Comparison of ENCODE assay signal across 8 cellular contexts in genomic region chr10:93413252-93413689, GRCh38.
A peak's percentile ranks its signal among the peaks of the same experiment; 100 is the strongest.
DNase-seq lines count a peak whose midpoint lies in the region; ATAC-seq, FAIRE-seq and TF ChIP-seq lines count a peak whose summit lies in the region.

No MANE protein-coding gene starts in this region.

- H2AFZ ChIP-seq in GM23338 (peak overlapping the region; percentile 86; the same call in 1 of the 2 replicates), endothelial cell of umbilical vein (ENCODE audit: low read depth, low read length) (no peak overlapping the region)

- intact Hi-C loops in endothelial cell of umbilical vein (cut with micrococcal nuclease): loop anchor here (1.0 to 2.0 kb wide), 5 partner anchors 9 to 69 kb away; partner anchors contain the start of gene MYOF

- no peak overlapping the region for H3K9ac ChIP-seq in endothelial cell of umbilical vein (replicated peaks; ENCODE audit: extremely low read depth, insufficient read depth, low read length)

- no peak overlapping the region for H3K27ac ChIP-seq in GM23338 (ENCODE audit: low read depth)
- peak overlapping the region; percentile 49 for H3K27ac ChIP-seq in endothelial cell of umbilical vein (ENCODE audit: insufficient read depth, low read depth, low read length)
- peak overlapping the region in 19 of 21 experiments; percentile 22 to 87 (median 64) for H3K27ac ChIP-seq in skin epidermis

- no peaks in the 10 kb centered on the region; the same call in 2 of the 3 replicates for H3K36me3 Mint-ChIP-seq in GM23338 (ENCODE audit: low read depth)

- POLR2A ChIA-PET in endothelial cell of umbilical vein (lab: Charles Lee): interaction anchor here (0.5 kb wide), 1 partner anchor 83 kb away, joined by 7 read pairs; no protein-coding TSS in a partner anchor

- H3K36me3 ChIP-seq in GM23338 (ENCODE audit: insufficient read depth) (no peaks in the 10 kb centered on the region), endothelial cell of umbilical vein (ENCODE audit: control insufficient read depth in 2 of 2, extremely low read depth in 1 of 2, insufficient read depth in 2 of 2, low read length in 2 of 2) (peaks cover 18 to 22% of the 10 kb centered on the region in 2 experiments)

- no peak overlapping the region for H3K4me3 ChIP-seq in GM23338
- no peak overlapping the region for H3K4me3 ChIP-seq in endothelial cell of umbilical vein (replicated peaks in 1 of 3; ENCODE audit: insufficient read depth in 1 of 3, low read depth in 1 of 3, low read length in 3 of 3)
- H3K4me3 ChIP-seq in skin epidermis: no peak overlapping the region

- FAIRE-seq in endothelial cell of umbilical vein (lab: Jason Lieb, UNC): peak; percentile 97

- CTCF ChIA-PET in endothelial cell of umbilical vein (lab: Charles Lee): interaction anchor here (0.7 to 3.6 kb wide), 10 partner anchors 9 to 75 kb away, joined by 3 to 23 read pairs (median 4); partner anchors contain the start of gene MYOF

- BruUV-seq in endothelial cell of umbilical vein (replicated peaks; lab: Mats Ljungman, UMichigan): no TSS peak

- peaks cover 8% of the 10 kb centered on the region; the same call in 2 of the 3 replicates for H3K9me3 Mint-ChIP-seq in GM23338

- H3F3A ChIP-seq in GM23338 (replicated peaks; ENCODE audit: low read depth): no peaks in the 10 kb centered on the region

- H3K9me3 ChIP-seq in endothelial cell of umbilical vein (replicated peaks; ENCODE audit: control insufficient read depth, insufficient read depth, low read length): no peaks in the 10 kb centered on the region

- H4K20me1 ChIP-seq in GM23338 (replicated peaks; ENCODE audit: insufficient read depth) (no peaks in the 10 kb centered on the region), endothelial cell of umbilical vein (replicated peaks; ENCODE audit: control insufficient read depth, extremely low read depth, insufficient read depth, low read length) (no peaks in the 10 kb centered on the region)

- H3K4me2 ChIP-seq in GM23338 (no peak overlapping the region), endothelial cell of umbilical vein (ENCODE audit: insufficient read depth, low read length) (peak overlapping the region; percentile 5)

- H3K27me3 Mint-ChIP-seq in GM23338 (ENCODE audit: insufficient read depth, low read depth, poor library complexity): peaks cover 4% of the 10 kb centered on the region

- H3K4me1 ChIP-seq in GM23338 (ENCODE audit: insufficient read depth): 0 out of 2 replicates have a peak, but pooled peaks cover 2% of the 10 kb centered on the region
- H3K4me1 ChIP-seq in endothelial cell of umbilical vein (ENCODE audit: control insufficient read depth, extremely low read depth, insufficient read depth, low read length): peaks cover 28% of the 10 kb centered on the region

- H3K9me1 ChIP-seq in endothelial cell of umbilical vein (replicated peaks; ENCODE audit: control insufficient read depth, extremely low read depth, insufficient read depth, low read length): no peaks in the 10 kb centered on the region

- no peaks in the 10 kb centered on the region for H3K27me3 ChIP-seq in GM23338 (ENCODE audit: insufficient read depth)
- H3K27me3 ChIP-seq in endothelial cell of umbilical vein (ENCODE audit: control insufficient read depth in 2 of 2, insufficient read depth in 2 of 2, low read length in 2 of 2): no peaks in the 10 kb centered on the region

- H3K79me2 ChIP-seq in GM23338 (replicated peaks; ENCODE audit: insufficient read depth) (no peaks in the 10 kb centered on the region), endothelial cell of umbilical vein (ENCODE audit: control insufficient read depth, insufficient read depth, low read length) (peaks cover 27% of the 10 kb centered on the region)

- H3K27ac Mint-ChIP-seq in GM23338: no peak overlapping the region

- DNase-seq in GM23338 (ENCODE audit: low spot score) (no peak), T-helper 9 cell (peak; percentile 4), endothelial cell of umbilical vein (ENCODE audit: low read depth, low spot score) (peak; percentile 65), NCI-H2171 (lab: John Stamatoyannopoulos, UW) (no peak), RKO (ENCODE audit: low spot score) (no peak)

- dilution Hi-C loops in endothelial cell of umbilical vein (cut with MboI; ENCODE audit: extremely low pct_ligation_motif_present, low sequenced_read_pairs): no loop called here

- peaks cover 2% of the 10 kb centered on the region; the same call in 1 of the 3 replicates for H3K4me1 Mint-ChIP-seq in GM23338

- H3K4me3 Mint-ChIP-seq in GM23338: no peak overlapping the region

- H3K9me2 ChIP-seq in GM23338 (ENCODE audit: insufficient read depth): peaks cover 8% of the 10 kb centered on the region; the same call in 1 of the 2 replicates

- TF ChIP-seq CTCF in GM23338 (conservative IDR thresholded peaks at IDR 0.05; ENCODE audit: low read depth in 2 of 2) (no peak), endothelial cell of umbilical vein (IDR thresholded peaks at IDR 0.05; ENCODE audit: extremely low read depth in 1 of 2, insufficient read depth in 1 of 2, low read depth in 1 of 2, low read length in 2 of 2) (no peak)

- ATAC-seq in GM23338 (no peak), HG02763 (IDR thresholded peaks at IDR 0.05; ENCODE audit: unreplicated experiment) (no peak), GM18868 (IDR thresholded peaks at IDR 0.05; ENCODE audit: unreplicated experiment) (no peak)

- no peak for TF ChIP-seq POLR2A in endothelial cell of umbilical vein (IDR thresholded peaks at IDR 0.05; ENCODE audit: low read depth, low read length)

TF ChIP-seq in GM23338, 12 proteins besides CTCF, POLR2A, EP300 and RAD21:
- TF ChIP-seq ZNF114 (CRISPR knock-in tag; IDR thresholded peaks at IDR 0.05) (no peak), NANOG (IDR thresholded peaks at IDR 0.05; ENCODE audit: borderline replicate concordance) (no peak), STAT1 (IDR thresholded peaks at IDR 0.05; ENCODE audit: unreplicated experiment) (no peak), REST (IDR thresholded peaks at IDR 0.05; ENCODE audit: unreplicated experiment) (no peak), CREB1 (CRISPR knock-in tag; IDR thresholded peaks at IDR 0.05; ENCODE audit: low read depth) (no peak)
TF ChIP-seq in GM23338: peak in this region for 0.

TF ChIP-seq in endothelial cell of umbilical vein, 7 proteins besides CTCF, POLR2A, EP300 and RAD21:
- TF ChIP-seq POLR2AphosphoS5 (IDR thresholded peaks at IDR 0.05; ENCODE audit: insufficient read depth, low read depth, low read length) (no peak), JUN (IDR thresholded peaks at IDR 0.05; ENCODE audit: borderline replicate concordance, insufficient read depth, insufficient read length, low read depth) (no peak), GATA2 (IDR thresholded peaks at IDR 0.05; ENCODE audit: insufficient read depth, insufficient read length, low read depth, low read length) (no peak), FOS (IDR thresholded peaks at IDR 0.05; ENCODE audit: borderline replicate concordance, insufficient read depth, low read length) (no peak), MYC (IDR thresholded peaks at IDR 0.05; ENCODE audit: low read depth, low read length) (no peak), EZH2 (IDR thresholded peaks at IDR 0.05; ENCODE audit: borderline replicate concordance, low read depth, low read length, severe bottlenecking) (no peak)
- TF ChIP-seq, protein P1, sequence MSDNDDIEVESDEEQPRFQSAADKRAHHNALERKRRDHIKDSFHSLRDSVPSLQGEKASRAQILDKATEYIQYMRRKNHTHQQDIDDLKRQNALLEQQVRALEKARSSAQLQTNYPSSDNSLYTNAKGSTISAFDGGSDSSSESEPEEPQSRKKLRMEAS (IDR thresholded peaks at IDR 0.05; ENCODE audit: insufficient read depth, insufficient read length): no peak
TF ChIP-seq in endothelial cell of umbilical vein: peak in this region for 0.

Comparison
In these comparisons a context has a peak if more than half of its experiments do, and no peak if none do; other contexts are left out.
1. DNase-seq: peak in T-helper 9 cell (single experiment) and endothelial cell of umbilical vein (single experiment); none in GM23338 (single experiment), NCI-H2171 (single experiment) and RKO (single experiment).